ENCODE assay signal across 8 cellular contexts in the genomic region with DNA sequence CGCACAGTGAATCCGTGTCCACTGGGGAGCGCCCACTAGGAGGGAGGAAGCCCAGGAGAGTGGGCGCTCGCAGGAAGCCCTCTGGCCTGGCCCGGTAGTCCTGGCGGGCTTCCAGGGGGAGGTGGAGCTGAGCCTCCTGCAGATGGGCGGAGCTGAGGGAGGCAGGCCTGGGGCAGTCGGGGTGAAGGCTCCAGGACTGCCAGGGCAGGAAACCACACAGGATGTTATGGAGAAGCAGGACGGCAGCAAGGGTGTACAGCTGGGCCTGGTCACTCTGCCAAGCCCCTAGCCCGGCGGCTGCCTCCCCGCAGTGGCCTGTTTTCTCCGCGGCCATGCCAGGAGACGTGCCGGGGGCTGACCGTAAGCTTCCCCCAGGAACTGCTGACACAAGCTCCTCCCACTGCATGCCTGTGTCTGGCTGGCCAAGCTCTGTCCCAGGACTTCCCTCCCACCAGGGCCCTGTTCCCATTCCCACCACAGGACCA.
DNase-seq lines count a peak whose midpoint lies in the region; ATAC-seq and TF ChIP-seq lines count a peak whose summit lies in the region.

No MANE protein-coding gene starts in this region.

- intact Hi-C loops in cardiac septum (cut with DNase I): no loop called here
- intact Hi-C loops in psoas muscle (cut with DNase I): no loop called here

- no peak overlapping the region for H3K27ac ChIP-seq in psoas muscle

- TF ChIP-seq CTCF in psoas muscle (IDR thresholded peaks at IDR 0.05): no peak

- peaks cover 6% of the 10 kb centered on the region for H3K4me1 ChIP-seq in psoas muscle

- H3K27me3 ChIP-seq in psoas muscle (ENCODE audit: insufficient read depth in 3 of 3, low read length in 2 of 3): peaks cover 0 to 5% (median 5%) of the 10 kb centered on the region in 3 donors

- no peaks in the 10 kb centered on the region for H3K9me3 ChIP-seq in psoas muscle

- ATAC-seq in SK-N-SH treated with all-trans-retinoic acid at 6 μM for 48 hours: peak; percentile 82
- peak; percentile 65 to 82 (median 73) for ATAC-seq in psoas muscle
- ATAC-seq in HG02571 (IDR thresholded peaks at IDR 0.05; ENCODE audit: unreplicated experiment): no peak

- H3K4me3 ChIP-seq in psoas muscle: peak overlapping the region; percentile 49

- H3K36me3 ChIP-seq in psoas muscle (ENCODE audit: insufficient read depth in 1 of 2, low read depth in 1 of 2): no peaks in the 10 kb centered on the region

- DNase-seq in ELF-1 (ENCODE audit: low read depth, low spot score): peak; percentile 78
- DNase-seq in cardiac septum (ENCODE audit: low spot score): peak; percentile 79
- DNase-seq in psoas muscle: peak; percentile 70 to 80
- DNase-seq in NCI-H146 (lab: John Stamatoyannopoulos, UW): no peak
- DNase-seq in NCI-H2081 (lab: John Stamatoyannopoulos, UW): no peak
- no peak for DNase-seq in 8988T

- WGBS in psoas muscle, 3 donors: 4 to 9% (median 9%) methylated on average over 18 of the region's 18 CpGs

TF ChIP-seq in SK-N-SH treated with all-trans-retinoic acid at 6 μM for 48 hours, 23 proteins besides CTCF, POLR2A, EP300 and RAD21:
- TF ChIP-seq SNAI2 (CRISPR knock-in tag; IDR thresholded peaks at IDR 0.05): no peak
- TF ChIP-seq ISL1 (CRISPR knock-in tag; IDR thresholded peaks at IDR 0.05): no peak
- TF ChIP-seq, protein P1, sequence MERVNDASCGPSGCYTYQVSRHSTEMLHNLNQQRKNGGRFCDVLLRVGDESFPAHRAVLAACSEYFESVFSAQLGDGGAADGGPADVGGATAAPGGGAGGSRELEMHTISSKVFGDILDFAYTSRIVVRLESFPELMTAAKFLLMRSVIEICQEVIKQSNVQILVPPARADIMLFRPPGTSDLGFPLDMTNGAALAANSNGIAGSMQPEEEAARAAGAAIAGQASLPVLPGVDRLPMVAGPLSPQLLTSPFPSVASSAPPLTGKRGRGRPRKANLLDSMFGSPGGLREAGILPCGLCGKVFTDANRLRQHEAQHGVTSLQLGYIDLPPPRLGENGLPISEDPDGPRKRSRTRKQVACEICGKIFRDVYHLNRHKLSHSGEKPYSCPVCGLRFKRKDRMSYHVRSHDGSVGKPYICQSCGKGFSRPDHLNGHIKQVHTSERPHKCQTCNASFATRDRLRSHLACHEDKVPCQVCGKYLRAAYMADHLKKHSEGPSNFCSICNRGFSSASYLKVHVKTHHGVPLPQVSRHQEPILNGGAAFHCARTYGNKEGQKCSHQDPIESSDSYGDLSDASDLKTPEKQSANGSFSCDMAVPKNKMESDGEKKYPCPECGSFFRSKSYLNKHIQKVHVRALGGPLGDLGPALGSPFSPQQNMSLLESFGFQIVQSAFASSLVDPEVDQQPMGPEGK (CRISPR knock-in tag; IDR thresholded peaks at IDR 0.05; ENCODE audit: borderline replicate concordance): no peak
- TF ChIP-seq ZFP3 (CRISPR knock-in tag; IDR thresholded peaks at IDR 0.05): no peak
- TF ChIP-seq, protein P2, sequence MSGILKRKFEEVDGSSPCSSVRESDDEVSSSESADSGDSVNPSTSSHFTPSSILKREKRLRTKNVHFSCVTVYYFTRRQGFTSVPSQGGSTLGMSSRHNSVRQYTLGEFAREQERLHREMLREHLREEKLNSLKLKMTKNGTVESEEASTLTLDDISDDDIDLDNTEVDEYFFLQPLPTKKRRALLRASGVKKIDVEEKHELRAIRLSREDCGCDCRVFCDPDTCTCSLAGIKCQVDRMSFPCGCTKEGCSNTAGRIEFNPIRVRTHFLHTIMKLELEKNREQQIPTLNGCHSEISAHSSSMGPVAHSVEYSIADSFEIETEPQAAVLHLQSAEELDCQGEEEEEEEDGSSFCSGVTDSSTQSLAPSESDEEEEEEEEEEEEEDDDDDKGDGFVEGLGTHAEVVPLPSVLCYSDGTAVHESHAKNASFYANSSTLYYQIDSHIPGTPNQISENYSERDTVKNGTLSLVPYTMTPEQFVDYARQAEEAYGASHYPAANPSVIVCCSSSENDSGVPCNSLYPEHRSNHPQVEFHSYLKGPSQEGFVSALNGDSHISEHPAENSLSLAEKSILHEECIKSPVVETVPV (CRISPR knock-in tag; IDR thresholded peaks at IDR 0.05): no peak
- no peak for TF ChIP-seq PPARA (CRISPR knock-in tag; IDR thresholded peaks at IDR 0.05; ENCODE audit: borderline replicate concordance)
- no peak for TF ChIP-seq ESRRG (CRISPR knock-in tag; IDR thresholded peaks at IDR 0.05)
- TF ChIP-seq ZNF70 (CRISPR knock-in tag; IDR thresholded peaks at IDR 0.05): no peak
- TF ChIP-seq ZC3H10 (CRISPR knock-in tag; IDR thresholded peaks at IDR 0.05): no peak
- no peak for TF ChIP-seq CSDC2 (CRISPR knock-in tag; IDR thresholded peaks at IDR 0.05)
- no peak for TF ChIP-seq TCF4 (CRISPR knock-in tag; IDR thresholded peaks at IDR 0.05; ENCODE audit: borderline replicate concordance)
- TF ChIP-seq, protein P3, sequence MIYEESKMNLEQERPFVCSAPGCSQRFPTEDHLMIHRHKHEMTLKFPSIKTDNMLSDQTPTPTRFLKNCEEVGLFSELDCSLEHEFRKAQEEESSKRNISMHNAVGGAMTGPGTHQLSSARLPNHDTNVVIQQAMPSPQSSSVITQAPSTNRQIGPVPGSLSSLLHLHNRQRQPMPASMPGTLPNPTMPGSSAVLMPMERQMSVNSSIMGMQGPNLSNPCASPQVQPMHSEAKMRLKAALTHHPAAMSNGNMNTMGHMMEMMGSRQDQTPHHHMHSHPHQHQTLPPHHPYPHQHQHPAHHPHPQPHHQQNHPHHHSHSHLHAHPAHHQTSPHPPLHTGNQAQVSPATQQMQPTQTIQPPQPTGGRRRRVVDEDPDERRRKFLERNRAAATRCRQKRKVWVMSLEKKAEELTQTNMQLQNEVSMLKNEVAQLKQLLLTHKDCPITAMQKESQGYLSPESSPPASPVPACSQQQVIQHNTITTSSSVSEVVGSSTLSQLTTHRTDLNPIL (CRISPR knock-in tag; IDR thresholded peaks at IDR 0.05; ENCODE audit: low read depth): no peak
TF ChIP-seq in SK-N-SH treated with all-trans-retinoic acid at 6 μM for 48 hours: peak in this region for 0.

Comparison
In these comparisons a context has a peak if more than half of its experiments do, and no peak if none do; other contexts are left out.
1. DNase-seq: peak in ELF-1 (single experiment), cardiac septum (single experiment) and psoas muscle (2 of 2); none in NCI-H146 (single experiment), NCI-H2081 (0 of 2) and 8988T (single experiment).